1 cellular context compared by ENCODE assay signal in genomic region chr14:90970167-90970600, GRCh38.
TF ChIP-seq lines count a peak whose summit lies in the region.

No MANE protein-coding gene starts in this region.

TF ChIP-seq in K562, 482 proteins besides CTCF, POLR2A, EP300 and RAD21 (continued from another document and continues in another):
- TF ChIP-seq CREB3L1 (IDR thresholded peaks at IDR 0.05; ENCODE audit: borderline replicate concordance, low read depth) (no peak), ZBTB26 (CRISPR knock-in tag; IDR thresholded peaks at IDR 0.05) (no peak), ZBTB7A (IDR thresholded peaks at IDR 0.05; ENCODE audit: borderline replicate concordance, control insufficient read depth, low read depth, low read length) (no peak), FOXA3 (CRISPR knock-in tag; conservative IDR thresholded peaks at IDR 0.05 in 1 of 2, IDR thresholded peaks at IDR 0.05 in 1 of 2) (peak in 1 of 2 experiments; percentile 42; a peak in 1 of 4 replicates), TARDBP (IDR thresholded peaks at IDR 0.05) (no peak), PREB (CRISPR knock-in tag; IDR thresholded peaks at IDR 0.05) (no peak), PPARD (CRISPR knock-in tag; IDR thresholded peaks at IDR 0.05) (no peak), SMARCA4 (IDR thresholded peaks at IDR 0.05) (peak; percentile 57; the same call in 1 of the 2 replicates), ZBED1 (IDR thresholded peaks at IDR 0.05) (no peak), ATF3 (IDR thresholded peaks at IDR 0.05) (peak; percentile 94), ATF3 (CRISPR knock-in tag; conservative IDR thresholded peaks at IDR 0.05) (no peak), NR4A1 (CRISPR knock-in tag; IDR thresholded peaks at IDR 0.05) (no peak), NR4A1 (tag; IDR thresholded peaks at IDR 0.05) (peak; percentile 80), ZNF239 (CRISPR knock-in tag; IDR thresholded peaks at IDR 0.05) (peak; percentile 77), ZNF384 (IDR thresholded peaks at IDR 0.05; ENCODE audit: low read depth, low read length) (no peak), ZKSCAN8 (CRISPR knock-in tag; IDR thresholded peaks at IDR 0.05) (no peak), ZKSCAN3 (CRISPR knock-in tag; IDR thresholded peaks at IDR 0.05) (no peak), ETV1 (tag; conservative IDR thresholded peaks at IDR 0.05; ENCODE audit: low read depth) (0 out of 2 replicates have a peak, but pooled peaks have one; percentile 13), NRF1 (conservative IDR thresholded peaks at IDR 0.05 in 1 of 2, IDR thresholded peaks at IDR 0.05 in 1 of 2) (no peak), ZNF274 (IDR thresholded peaks at IDR 0.05; ENCODE audit: borderline replicate concordance, low read depth, low read length) (no peak), GMEB1 (CRISPR knock-in tag; IDR thresholded peaks at IDR 0.05) (peak; percentile 39; the same call in 1 of the 2 replicates), NFXL1 (CRISPR knock-in tag; IDR thresholded peaks at IDR 0.05) (0 out of 2 replicates have a peak, but pooled peaks have one; percentile 43), ZNF41 (CRISPR knock-in tag; conservative IDR thresholded peaks at IDR 0.05) (peak; percentile 64; the same call in 1 of the 2 replicates), MCM7 (IDR thresholded peaks at IDR 0.05) (no peak), ILK (tag; IDR thresholded peaks at IDR 0.05; ENCODE audit: borderline replicate concordance, low read depth) (no peak), ZNF175 (CRISPR knock-in tag; IDR thresholded peaks at IDR 0.05; ENCODE audit: low read depth) (peak; percentile 95), CEBPB (tag; IDR thresholded peaks at IDR 0.05) (peak; percentile 51; the same call in 1 of the 2 replicates), YY1 (IDR thresholded peaks at IDR 0.05; ENCODE audit: borderline replicate concordance in 1 of 3, control insufficient read depth in 1 of 3, extremely low read depth in 1 of 3, insufficient read depth in 3 of 3, insufficient read length in 1 of 3, insufficient replicate concordance in 2 of 3, low read depth in 1 of 3, low read length in 2 of 3) (no peak), TRIM24 (IDR thresholded peaks at IDR 0.05) (peak; percentile 77 to 91), ZNF79 (CRISPR knock-in tag; IDR thresholded peaks at IDR 0.05; ENCODE audit: low read depth) (peak; percentile 77; the same call in 1 of the 2 replicates), CBX5 (IDR thresholded peaks at IDR 0.05; ENCODE audit: borderline replicate concordance, low read depth) (no peak), ZBTB2 (IDR thresholded peaks at IDR 0.05) (no peak), TAL1 (IDR thresholded peaks at IDR 0.05) (no peak), ZNF584 (CRISPR knock-in tag; IDR thresholded peaks at IDR 0.05; ENCODE audit: low read depth) (peak; percentile 92), CHAMP1 (IDR thresholded peaks at IDR 0.05) (no peak), DMBX1 (CRISPR knock-in tag; IDR thresholded peaks at IDR 0.05; ENCODE audit: borderline replicate concordance) (peak; percentile 80), TRIM28 (IDR thresholded peaks at IDR 0.05) (no peak), GTF2A2 (tag; IDR thresholded peaks at IDR 0.05) (no peak), NR2C2 (CRISPR knock-in tag; IDR thresholded peaks at IDR 0.05) (no peak), NR2C2 (tag; IDR thresholded peaks at IDR 0.05) (peak; percentile 44; the same call in 1 of the 2 replicates), POLR2H (tag; IDR thresholded peaks at IDR 0.05; ENCODE audit: low read depth) (peak; percentile 62; the same call in 1 of the 2 replicates), BRD9 (IDR thresholded peaks at IDR 0.05; ENCODE audit: low read depth, partially characterized antibody) (no peak), HSF4 (CRISPR knock-in tag; IDR thresholded peaks at IDR 0.05; ENCODE audit: borderline replicate concordance) (peak; percentile 83; the same call in 1 of the 2 replicates), CBX8 (IDR thresholded peaks at IDR 0.05; ENCODE audit: borderline replicate concordance, extremely low read depth, low read depth, low read length, poor library complexity, severe bottlenecking) (no peak), POLR2AphosphoS2 (IDR thresholded peaks at IDR 0.05; ENCODE audit: low read length) (no peak), JUND (IDR thresholded peaks at IDR 0.05; ENCODE audit: borderline replicate concordance, low read depth, low read length) (peak; percentile 88), JUND (tag; IDR thresholded peaks at IDR 0.05; ENCODE audit: borderline replicate concordance, low read depth, low read length) (peak; percentile 52; the same call in 1 of the 3 replicates), ZKSCAN1 (IDR thresholded peaks at IDR 0.05; ENCODE audit: low read depth, low read length) (no peak), ATF4 (CRISPR knock-in tag; IDR thresholded peaks at IDR 0.05) (peak; percentile 87), ZNF324 (CRISPR knock-in tag; IDR thresholded peaks at IDR 0.05) (0 out of 2 replicates have a peak, but pooled peaks have one; percentile 36), HINFP (tag; conservative IDR thresholded peaks at IDR 0.05; ENCODE audit: low read depth) (no peak), SAP30 (IDR thresholded peaks at IDR 0.05; ENCODE audit: borderline replicate concordance, insufficient read depth, low read depth, low read length, poor library complexity, severe bottlenecking) (no peak), ZFP30 (CRISPR knock-in tag; IDR thresholded peaks at IDR 0.05; ENCODE audit: borderline replicate concordance) (no peak), ZNF507 (tag; conservative IDR thresholded peaks at IDR 0.05) (no peak), CBFA2T2 (conservative IDR thresholded peaks at IDR 0.05) (no peak), SMAD3 (CRISPR knock-in tag; conservative IDR thresholded peaks at IDR 0.05) (peak; percentile 85), SETDB1 (IDR thresholded peaks at IDR 0.05; ENCODE audit: low read length) (no peak), STAT5B (CRISPR knock-in tag; IDR thresholded peaks at IDR 0.05) (no peak), ZNF212 (CRISPR knock-in tag; IDR thresholded peaks at IDR 0.05) (no peak), RNF219 (CRISPR knock-in tag; IDR thresholded peaks at IDR 0.05) (0 out of 2 replicates have a peak, but pooled peaks have one; percentile 26), JUNB (CRISPR knock-in tag; conservative IDR thresholded peaks at IDR 0.05) (no peak)
